8 cellular contexts compared by ENCODE assay signal in genomic region chr5:124744170-124744911, GRCh38. TPM values are rescaled to one million over a fixed set of nuclear protein-coding genes. Genes with fewer than 3 reads are reported as not detected.
DNase-seq lines count a peak whose midpoint lies in the region; ATAC-seq and TF ChIP-seq lines count a peak whose summit lies in the region.

No MANE protein-coding gene starts in this region.

- POLR2A ChIA-PET in PC-3 (lab: Charles Lee; ENCODE audit: unreplicated experiment) = no interaction called here

- DNase-seq in COLO668 (lab: John Stamatoyannopoulos, UW; ENCODE audit: unreplicated experiment) = peak; percentile 43
- DNase-seq in PC-3 = no peak
- DNase-seq in fibroblast of villous mesenchyme (ENCODE audit: low read depth) = peak; percentile 33
- peak; percentile 71 for DNase-seq in occipital lobe (lab: John Stamatoyannopoulos, UW)
- DNase-seq in RPMI8226 = no peak

- CTCF ChIA-PET in PC-3 (lab: Charles Lee) = no interaction called here

- intact Hi-C loops in PC-3 (cut with micrococcal nuclease) = loop anchor here (10.0 kb wide), 2 partner anchors 530 to 1390 kb away; no protein-coding TSS in a partner anchor

- no peak for ATAC-seq in PC-3
- no peak for ATAC-seq in HG02840 (IDR thresholded peaks at IDR 0.05; ENCODE audit: low FRiP score, unreplicated experiment)
- no peak for ATAC-seq in GM21515 (IDR thresholded peaks at IDR 0.05; ENCODE audit: unreplicated experiment)
- no peak for ATAC-seq in GM21576 (IDR thresholded peaks at IDR 0.05; ENCODE audit: unreplicated experiment)

- no TSS peak for BruUV-seq in PC-3 (replicated peaks; lab: Mats Ljungman, UMichigan)

- H3F3A ChIP-seq in PC-3 (ENCODE audit: low read length, unreplicated experiment) = no peaks in the 10 kb centered on the region

- no peaks in the 10 kb centered on the region for H3K79me2 ChIP-seq in PC-3 (ENCODE audit: low read length)

- no peaks in the 10 kb centered on the region for H4K20me1 ChIP-seq in PC-3 (ENCODE audit: low read length)

- no peaks in the 10 kb centered on the region for H3K9me3 ChIP-seq in PC-3 (ENCODE audit: low read length)

- peaks cover 54% of the 10 kb centered on the region for H3K4me1 ChIP-seq in PC-3 (ENCODE audit: insufficient read depth, low read length)

- no peak overlapping the region for H3K27ac ChIP-seq in PC-3 (ENCODE audit: low read length)

- peak overlapping the region; percentile 75 for H2AFZ ChIP-seq in PC-3 (ENCODE audit: low read length)

- no peak for TF ChIP-seq CTCF in PC-3 (conservative IDR thresholded peaks at IDR 0.05; ENCODE audit: low read depth, low read length)
- no peak for TF ChIP-seq CTCF in fibroblast of villous mesenchyme (IDR thresholded peaks at IDR 0.05; ENCODE audit: insufficient read depth, low read depth, low read length)

- peak overlapping the region; percentile 71 for H3K4me2 ChIP-seq in PC-3 (ENCODE audit: low read length)

- H3K27me3 ChIP-seq in PC-3 (ENCODE audit: low read length) = no peaks in the 10 kb centered on the region

- H3K36me3 ChIP-seq in PC-3 (ENCODE audit: low read depth, low read length) = no peaks in the 10 kb centered on the region

- no peaks in the 10 kb centered on the region for H3K9me2 ChIP-seq in PC-3 (replicated peaks; ENCODE audit: low read length)

- H3K4me3 ChIP-seq in PC-3 (ENCODE audit: low read length) = peak overlapping the region; percentile 59
- peak overlapping the region; percentile 72 for H3K4me3 ChIP-seq in fibroblast of villous mesenchyme (ENCODE audit: low read depth, low read length)

- no peak overlapping the region for H3K9ac ChIP-seq in PC-3 (ENCODE audit: low read length)

RNA-seq across cellular contexts. Expression of gene ZNF608, which starts 2.1 kb away (rescaled TPM):
- total RNA-seq in PC-3 (2014; rRNA removed) = 0.95 and 1.2 TPM in 2 replicates
- total RNA-seq in fibroblast of villous mesenchyme = 2.6 and 8.4 TPM in 2 replicates
- total RNA-seq in occipital lobe = 95.6 TPM

Comparison
In these comparisons a context has a peak if more than half of its experiments do, and no peak if none do; other contexts are left out.
1. DNase-seq: peak in COLO668 (single experiment), fibroblast of villous mesenchyme (single experiment) and occipital lobe (single experiment); none in PC-3 (single experiment) and RPMI8226 (single experiment).
2. RNA of gene ZNF608, which starts 2.1 kb away (total RNA-seq): 95.6 TPM in occipital lobe (single experiment); 2.6 to 8.4 TPM in fibroblast of villous mesenchyme and 0.95 to 1.2 TPM in PC-3; every median in the first group is over 10 times any median in the second.